ENCODE assay signal across 2 cellular contexts in the genomic region with DNA sequence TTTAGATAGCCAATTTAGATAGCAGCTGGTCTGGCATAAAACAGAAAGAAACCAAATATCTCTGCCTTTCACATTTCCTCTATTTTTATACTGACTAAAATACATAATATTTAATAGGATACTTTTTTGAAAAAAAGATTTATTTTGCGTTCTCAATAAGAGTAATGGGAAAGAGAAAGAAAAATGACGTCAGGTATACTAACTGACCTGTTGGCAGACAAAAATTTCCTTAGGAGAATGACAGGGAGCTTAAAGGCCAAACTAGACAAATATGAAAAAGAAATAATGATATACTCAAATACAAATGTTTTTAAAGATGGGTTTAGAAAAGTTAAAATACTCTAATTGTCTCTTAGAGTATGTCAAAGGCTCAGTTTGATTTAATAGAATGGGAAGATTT.
TF ChIP-seq lines count a peak whose summit lies in the region.

No MANE protein-coding gene starts in this region.

TF ChIP-seq in HepG2, 621 proteins besides CTCF, POLR2A, EP300 and RAD21:
- no peak for TF ChIP-seq SCMH1 (CRISPR knock-in tag; IDR thresholded peaks at IDR 0.05; ENCODE audit: borderline replicate concordance)
- TF ChIP-seq CREB1 (IDR thresholded peaks at IDR 0.05): peak; percentile 50; the same call in 1 of the 2 replicates
- no peak for TF ChIP-seq CREB1 (CRISPR knock-in tag; IDR thresholded peaks at IDR 0.05)
- no peak for TF ChIP-seq ZNF674 (CRISPR knock-in tag; IDR thresholded peaks at IDR 0.05; ENCODE audit: low read depth)
- TF ChIP-seq ZNF766 (CRISPR knock-in tag; IDR thresholded peaks at IDR 0.05; ENCODE audit: borderline replicate concordance): no peak
- no peak for TF ChIP-seq ZNF678 (CRISPR knock-in tag; IDR thresholded peaks at IDR 0.05)
- TF ChIP-seq CREM (IDR thresholded peaks at IDR 0.05): no peak
- no peak for TF ChIP-seq CREM (CRISPR knock-in tag; IDR thresholded peaks at IDR 0.05)
- TF ChIP-seq EED (CRISPR knock-in tag; IDR thresholded peaks at IDR 0.05): no peak
- no peak for TF ChIP-seq ZC3H4 (CRISPR knock-in tag; IDR thresholded peaks at IDR 0.05; ENCODE audit: borderline replicate concordance)
- no peak for TF ChIP-seq ZNF878 (CRISPR knock-in tag; IDR thresholded peaks at IDR 0.05)
- no peak for TF ChIP-seq NFE2L2 (IDR thresholded peaks at IDR 0.05; ENCODE audit: low read length)
- TF ChIP-seq ATF7 (IDR thresholded peaks at IDR 0.05): peak; percentile 64
- no peak for TF ChIP-seq ATF7 (CRISPR knock-in tag; IDR thresholded peaks at IDR 0.05)
- TF ChIP-seq TSC22D2 (CRISPR knock-in tag; IDR thresholded peaks at IDR 0.05; ENCODE audit: borderline replicate concordance): no peak
- TF ChIP-seq ZNF567 (CRISPR knock-in tag; IDR thresholded peaks at IDR 0.05; ENCODE audit: borderline replicate concordance): no peak
- no peak for TF ChIP-seq ZNF138 (CRISPR knock-in tag; IDR thresholded peaks at IDR 0.05; ENCODE audit: low read depth)
- TF ChIP-seq PAX8 (CRISPR knock-in tag; IDR thresholded peaks at IDR 0.05; ENCODE audit: borderline replicate concordance): no peak
- TF ChIP-seq, protein P1, sequence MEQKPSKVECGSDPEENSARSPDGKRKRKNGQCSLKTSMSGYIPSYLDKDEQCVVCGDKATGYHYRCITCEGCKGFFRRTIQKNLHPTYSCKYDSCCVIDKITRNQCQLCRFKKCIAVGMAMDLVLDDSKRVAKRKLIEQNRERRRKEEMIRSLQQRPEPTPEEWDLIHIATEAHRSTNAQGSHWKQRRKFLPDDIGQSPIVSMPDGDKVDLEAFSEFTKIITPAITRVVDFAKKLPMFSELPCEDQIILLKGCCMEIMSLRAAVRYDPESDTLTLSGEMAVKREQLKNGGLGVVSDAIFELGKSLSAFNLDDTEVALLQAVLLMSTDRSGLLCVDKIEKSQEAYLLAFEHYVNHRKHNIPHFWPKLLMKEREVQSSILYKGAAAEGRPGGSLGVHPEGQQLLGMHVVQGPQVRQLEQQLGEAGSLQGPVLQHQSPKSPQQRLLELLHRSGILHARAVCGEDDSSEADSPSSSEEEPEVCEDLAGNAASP (CRISPR knock-in tag; IDR thresholded peaks at IDR 0.05; ENCODE audit: borderline replicate concordance): no peak

TF ChIP-seq in GM23338, 12 proteins besides CTCF, POLR2A, EP300 and RAD21:
- no peak for TF ChIP-seq CREB1 (CRISPR knock-in tag; IDR thresholded peaks at IDR 0.05; ENCODE audit: low read depth)
- TF ChIP-seq ZNF114 (CRISPR knock-in tag; IDR thresholded peaks at IDR 0.05): no peak
- TF ChIP-seq EZH2 (IDR thresholded peaks at IDR 0.05; ENCODE audit: low read depth, unreplicated experiment): no peak
- no peak for TF ChIP-seq STAT1 (IDR thresholded peaks at IDR 0.05; ENCODE audit: unreplicated experiment)
